12 cellular contexts compared by ENCODE assay signal in the genomic region with DNA sequence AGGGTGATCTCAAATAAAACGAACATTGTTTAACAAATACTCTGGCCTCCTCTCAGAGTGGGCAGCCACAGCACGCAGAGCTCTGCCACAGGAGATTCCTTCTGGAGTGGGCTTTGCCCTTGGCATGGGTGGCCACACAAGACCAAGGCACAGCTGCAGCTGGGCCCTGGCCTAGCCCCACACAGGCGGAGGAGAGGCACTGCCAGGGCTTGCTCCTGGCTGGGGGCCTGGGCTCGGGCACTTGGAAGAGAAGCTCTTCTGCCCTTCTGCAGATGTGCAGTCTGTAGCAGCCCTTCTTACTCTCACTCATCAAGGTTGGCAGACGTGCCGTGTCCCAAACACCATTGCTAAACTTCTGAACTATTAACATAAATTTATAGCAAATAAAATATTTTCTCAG.
A peak's percentile ranks its signal among the peaks of the same experiment; 100 is the strongest.
DNase-seq lines count a peak whose midpoint lies in the region; ATAC-seq and TF ChIP-seq lines count a peak whose summit lies in the region.
"Had no signal": no experiment of that assay in that cellular context is flagged by ENCODE, and none has a peak within 500 bp of the region (broad histone marks: within the 10 kb centered on the region; RNA-seq: fewer than 3 reads in every experiment).

No MANE protein-coding gene starts in this region.

- H3K4me1 ChIP-seq in upper lobe of right lung = peaks cover 64% of the 10 kb centered on the region

- H3K36me3 ChIP-seq in upper lobe of right lung = peaks cover 6% of the 10 kb centered on the region

- TF ChIP-seq CTCF in natural killer cell (IDR thresholded peaks at IDR 0.05) (no peak), upper lobe of right lung (IDR thresholded peaks at IDR 0.05) (no peak)

- ATAC-seq in natural killer cell (no peak), upper lobe of right lung (no peak), GM19463 (IDR thresholded peaks at IDR 0.05; ENCODE audit: unreplicated experiment) (no peak)

- no peak overlapping the region for H3K4me3 Mint-ChIP-seq in activated naive CD4-positive, alpha-beta T cell treated with anti-CD3 and anti-CD28 coated beads, Interleukin-2, amount 10 ng/mL, durations not matched to agents 7 days and 5 days
- H3K4me3 Mint-ChIP-seq in natural killer cell = no peak overlapping the region

- H3K36me3 Mint-ChIP-seq in activated naive CD4-positive, alpha-beta T cell treated with anti-CD3 and anti-CD28 coated beads, Interleukin-2, amount 10 ng/mL, durations not matched to agents 7 days and 5 days = peaks cover 84% of the 10 kb centered on the region
- no peaks in the 10 kb centered on the region for H3K36me3 Mint-ChIP-seq in natural killer cell

- DNase-seq in activated naive CD4-positive, alpha-beta T cell treated with anti-CD3 and anti-CD28 coated beads, Interleukin-2, amount 10 ng/mL, durations not matched to agents 7 days and 5 days = no peak
- no peak for DNase-seq in activated naive CD4-positive, alpha-beta T cell treated with Interleukin-2 at 50 U/mL for 16 hours
- DNase-seq in caudate nucleus (lab: John Stamatoyannopoulos, UW) (peak in 56 of 61 donors; percentile 17 to 89 (median 64)), natural killer cell (no peak), upper lobe of right lung (no peak), SW480 (ENCODE audit: low spot score) (no peak), NCI-H2081 treated with DMSO at 0.1 percent for 48 hours (lab: John Stamatoyannopoulos, UW) (no peak)
- DNase-seq: mucosa of descending colon; SK-N-SH; stimulated activated CD4-positive, alpha-beta T cell treated with anti-CD3 and anti-CD28 coated beads, Interleukin-15, amount 100 ng/mL, for 24 hours; stimulated activated naive CD4-positive, alpha-beta T cell treated with Interleukin-2 at 50 U/mL for 16 hours had no signal

- H3K4me1 Mint-ChIP-seq in activated naive CD4-positive, alpha-beta T cell treated with anti-CD3 and anti-CD28 coated beads, Interleukin-2, amount 10 ng/mL, durations not matched to agents 7 days and 5 days = peaks cover 90% of the 10 kb centered on the region
- peaks cover 55 to 56% of the 10 kb centered on the region in 2 donors for H3K4me1 Mint-ChIP-seq in natural killer cell

- no peaks in the 10 kb centered on the region for H3K27me3 ChIP-seq in upper lobe of right lung

- no peaks in the 10 kb centered on the region for H3K9me3 ChIP-seq in upper lobe of right lung
- H3K9me3 ChIP-seq: mucosa of descending colon, SK-N-SH had no signal

- H3K27ac Mint-ChIP-seq in activated naive CD4-positive, alpha-beta T cell treated with anti-CD3 and anti-CD28 coated beads, Interleukin-2, amount 10 ng/mL, durations not matched to agents 7 days and 5 days = peak overlapping the region; percentile 100
- H3K27ac Mint-ChIP-seq in natural killer cell = peak overlapping the region; percentile 93 to 97

- H3K27ac ChIP-seq in caudate nucleus (ENCODE audit: low read depth, low read length) (peak overlapping the region; percentile 72), upper lobe of right lung (peak overlapping the region; percentile 81)

- H3K4me3 ChIP-seq in upper lobe of right lung = no peak overlapping the region
- H3K4me3 ChIP-seq: mucosa of descending colon had no signal

- no peaks in the 10 kb centered on the region for H3K9me3 Mint-ChIP-seq in activated naive CD4-positive, alpha-beta T cell treated with anti-CD3 and anti-CD28 coated beads, Interleukin-2, amount 10 ng/mL, durations not matched to agents 7 days and 5 days
- no peaks in the 10 kb centered on the region for H3K9me3 Mint-ChIP-seq in natural killer cell

- intact Hi-C loops in natural killer cell (cut with micrococcal nuclease) (loop anchor here (5.0 kb wide), 1 partner anchor 65 kb away; no protein-coding TSS in a partner anchor), upper lobe of right lung (cut with DNase I) (no loop called here)

- no peaks in the 10 kb centered on the region for H3K27me3 Mint-ChIP-seq in activated naive CD4-positive, alpha-beta T cell treated with anti-CD3 and anti-CD28 coated beads, Interleukin-2, amount 10 ng/mL, durations not matched to agents 7 days and 5 days
- no peaks in the 10 kb centered on the region for H3K27me3 Mint-ChIP-seq in natural killer cell (ENCODE audit: low read depth in 2 of 2)

- CTCF ChIA-PET in activated naive CD4-positive, alpha-beta T cell treated with anti-CD3 and anti-CD28 coated beads, Interleukin-2, amount 10 ng/mL, durations not matched to agents 7 days and 5 days (lab: Charles Lee) = interaction anchor here (2.4 kb wide), 1 partner anchor 24 kb away, joined by 12 read pairs; no protein-coding TSS in a partner anchor

Comparison
In these comparisons a context has a peak if more than half of its experiments do, and no peak if none do; other contexts are left out.
1. DNase-seq: peak in caudate nucleus (56 of 61); none in activated naive CD4-positive, alpha-beta T cell treated with anti-CD3 and anti-CD28 coated beads, Interleukin-2, amount 10 ng/mL, durations not matched to agents 7 days and 5 days (single experiment), activated naive CD4-positive, alpha-beta T cell treated with Interleukin-2 at 50 U/mL for 16 hours (single experiment), natural killer cell (single experiment), upper lobe of right lung (single experiment), SW480 (single experiment) and NCI-H2081 treated with DMSO at 0.1 percent for 48 hours (single experiment).